In genomic region chr16:57601801-57602478, GRCh38 we compare ENCODE assay signal across 9 cellular contexts. TPM values are rescaled to one million over a fixed set of nuclear protein-coding genes. Genes with fewer than 3 reads are reported as not detected.
A peak's percentile ranks its signal among the peaks of the same experiment; 100 is the strongest.
DNase-seq lines count a peak whose midpoint lies in the region; ATAC-seq and TF ChIP-seq lines count a peak whose summit lies in the region.
"Had no signal": no experiment of that assay in that cellular context is flagged by ENCODE, and none has a peak within 500 bp of the region (broad histone marks: within the 10 kb centered on the region; RNA-seq: fewer than 3 reads in every experiment).

No MANE protein-coding gene starts in this region.

- no peaks in the 10 kb centered on the region for H3K9me2 ChIP-seq in hepatocyte (replicated peaks; ENCODE audit: insufficient read depth)

- H3K4me1 Mint-ChIP-seq in CD4-positive, alpha-beta T cell (ENCODE audit: low read depth): peaks cover 26% of the 10 kb centered on the region
- peaks cover 7% of the 10 kb centered on the region for H3K4me1 Mint-ChIP-seq in memory B cell

- DNase-seq in CD4-positive, alpha-beta T cell: peak in 2 of 10 experiments; percentile 25 to 60
- peak; percentile 35 for DNase-seq in GM19238 (ENCODE audit: insufficient read length, low spot score)
- peak; percentile 57 for DNase-seq in UCSD-AML1 (lab: John Stamatoyannopoulos, UW; ENCODE audit: unreplicated experiment)
- DNase-seq in memory B cell (ENCODE audit: low spot score in 2 of 2): no peak
- DNase-seq in hepatocyte (ENCODE audit: low spot score): no peak
- no peak for DNase-seq in NCI-H82 (lab: John Stamatoyannopoulos, UW)
- DNase-seq in HuH-7 (ENCODE audit: low spot score): no peak

- H3K36me3 ChIP-seq in hepatocyte (replicated peaks; ENCODE audit: insufficient read depth, low read depth): no peaks in the 10 kb centered on the region

- no peaks in the 10 kb centered on the region for H4K20me1 ChIP-seq in hepatocyte (ENCODE audit: insufficient read depth, poor library complexity, severe bottlenecking)

- no peak overlapping the region for H2AFZ ChIP-seq in hepatocyte

- H3K27ac Mint-ChIP-seq in CD4-positive, alpha-beta T cell: peak overlapping the region; percentile 88
- H3K27ac Mint-ChIP-seq in memory B cell: no peak overlapping the region
- H3K27ac Mint-ChIP-seq: nephron had no signal

- no peaks in the 10 kb centered on the region for H3K27me3 Mint-ChIP-seq in CD4-positive, alpha-beta T cell
- H3K27me3 Mint-ChIP-seq in memory B cell: peaks cover 7% of the 10 kb centered on the region

- H3K9me3 ChIP-seq in CD4-positive, alpha-beta T cell (ENCODE audit: control insufficient read depth, low read length): peaks cover 2% of the 10 kb centered on the region
- no peaks in the 10 kb centered on the region for H3K9me3 ChIP-seq in hepatocyte (ENCODE audit: low read depth)

- H3K9me3 Mint-ChIP-seq in CD4-positive, alpha-beta T cell: peaks cover 2% of the 10 kb centered on the region
- H3K9me3 Mint-ChIP-seq in memory B cell: peaks cover 4% of the 10 kb centered on the region

- peak overlapping the region; percentile 25 for H3K27ac ChIP-seq in CD4-positive, alpha-beta T cell (ENCODE audit: low read depth, low read length)
- no peak overlapping the region for H3K27ac ChIP-seq in hepatocyte

- H3K79me2 ChIP-seq in hepatocyte: peaks cover 15% of the 10 kb centered on the region

- peak; percentile 92 for ATAC-seq in CD4-positive, alpha-beta T cell (ENCODE audit: poor library complexity)
- ATAC-seq in HG03175 (IDR thresholded peaks at IDR 0.05; ENCODE audit: unreplicated experiment) (peak; percentile 81), memory B cell (ENCODE audit: low read depth) (peak; percentile 52)

- H3K4me3 Mint-ChIP-seq in CD4-positive, alpha-beta T cell: peak overlapping the region; percentile 36
- H3K4me3 Mint-ChIP-seq in memory B cell: no peak overlapping the region
- H3K4me3 Mint-ChIP-seq: nephron had no signal

- no peak for TF ChIP-seq CTCF in CD4-positive, alpha-beta T cell (IDR thresholded peaks at IDR 0.05)
- TF ChIP-seq CTCF in hepatocyte (IDR thresholded peaks at IDR 0.05; ENCODE audit: poor library complexity): no peak

- intact Hi-C loops in CD4-positive, alpha-beta T cell (cut with DNase I, micrococcal nuclease): loop anchor here in 1 of 2 experiments (1.0 to 2.0 kb wide), 2 partner anchors 10 to 47 kb away; no protein-coding TSS in a partner anchor

- POLR2A ChIA-PET in CD4-positive, alpha-beta T cell (lab: Charles Lee): interaction anchor here (1.0 to 2.6 kb wide), 6 partner anchors 9 to 134 kb away, joined by 3 to 15 read pairs (median 6); partner anchors contain the start of gene KATNB1

- CTCF ChIA-PET in CD4-positive, alpha-beta T cell (lab: Charles Lee): interaction anchor here (0.6 to 1.9 kb wide), 4 partner anchors 11 to 50 kb away, joined by 3 to 6 read pairs (median 4); no protein-coding TSS in a partner anchor

- peaks cover 4% of the 10 kb centered on the region for H3K36me3 Mint-ChIP-seq in CD4-positive, alpha-beta T cell (ENCODE audit: low read depth)
- H3K36me3 Mint-ChIP-seq in memory B cell: peaks cover 2% of the 10 kb centered on the region

- no peaks in the 10 kb centered on the region for H3K27me3 ChIP-seq in CD4-positive, alpha-beta T cell (ENCODE audit: control insufficient read depth, insufficient read depth, low read length)
- H3K27me3 ChIP-seq in hepatocyte: no peaks in the 10 kb centered on the region

- 84% methylated on average over 10 of the region's 10 CpGs for WGBS in hepatocyte (ENCODE audit: low lambda C conversion rate, missing lambda C conversion rate)

- H3K4me2 ChIP-seq in hepatocyte: no peak overlapping the region

- H3K4me3 ChIP-seq in hepatocyte: no peak overlapping the region

- peaks cover 5% of the 10 kb centered on the region for H3K4me1 ChIP-seq in hepatocyte (ENCODE audit: insufficient read depth)

RNA-seq across cellular contexts. Expression of gene ADGRG1, which starts 26.5 kb away (rescaled TPM):
- total RNA-seq in CD4-positive, alpha-beta T cell: 1 to 10 TPM; 1.8 to 2.3 TPM
- 29.6 and 45.9 TPM in 2 replicates for total RNA-seq in hepatocyte
- polyA plus RNA-seq in hepatocyte: 58.0 and 61.1 TPM in 2 replicates

RNA-seq across cellular contexts. Expression of gene ADGRG5, which starts 59.5 kb away (rescaled TPM):
- under 1 TPM; 0.41 to 0.61 TPM for total RNA-seq in CD4-positive, alpha-beta T cell
- 1.1 and 2.2 TPM in 2 replicates for total RNA-seq in hepatocyte
- polyA plus RNA-seq in hepatocyte: 1.9 and 2.9 TPM in 2 replicates

Comparison
In these comparisons a context has a peak if more than half of its experiments do, and no peak if none do; other contexts are left out.
1. DNase-seq: peak in GM19238 (single experiment) and UCSD-AML1 (single experiment); none in memory B cell (0 of 2), hepatocyte (single experiment), NCI-H82 (single experiment) and HuH-7 (single experiment).
2. Peak in every context shown above with its lines, with median percentiles within 50 percentile points of each other: ATAC-seq.